In the genomic region with DNA sequence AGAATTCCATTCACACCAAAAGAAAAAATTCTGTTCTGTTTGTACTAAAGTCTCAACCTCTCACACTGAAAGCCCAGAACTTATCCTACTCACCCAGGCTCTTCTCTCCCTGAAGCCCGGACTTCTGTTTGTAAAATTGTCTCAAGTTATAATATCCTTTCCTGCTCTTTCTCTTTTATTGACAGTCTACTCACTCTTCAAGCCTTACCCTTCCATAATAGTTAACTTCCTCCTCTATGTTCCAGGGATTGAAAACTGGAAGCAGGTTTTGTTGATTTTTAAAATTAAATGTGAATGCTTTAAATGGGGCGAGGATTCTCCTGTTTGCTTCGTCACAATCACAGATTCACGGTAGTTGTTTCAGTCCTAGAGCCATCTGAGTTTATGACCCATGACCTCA, we compare ENCODE assay signal across 17 cellular contexts.
"Had no signal": no experiment of that assay in that cellular context is flagged by ENCODE, and none has a peak within 500 bp of the region (broad histone marks: within the 10 kb centered on the region; RNA-seq: fewer than 3 reads in every experiment).

No MANE protein-coding gene starts in this region.

- H3K27me3 ChIP-seq: adrenal gland, heart left ventricle, upper lobe of left lung had no signal

- H3K36me3 ChIP-seq: adrenal gland, heart left ventricle, thoracic aorta, upper lobe of left lung had no signal

- H3K4me3 ChIP-seq: adrenal gland, heart left ventricle, lung, thoracic aorta, upper lobe of left lung had no signal

- H3K9me3 ChIP-seq: adrenal gland, thoracic aorta, upper lobe of left lung had no signal

- H3K27ac ChIP-seq: thoracic aorta, upper lobe of left lung had no signal

- DNase-seq: activated B cell treated with CpG ODN at 0.5 μM for 24 hours; activated CD4-positive, alpha-beta T cell treated with anti-CD3 and anti-CD28 coated beads for 36 hours; activated CD4-positive, alpha-beta T cell treated with anti-CD3 and anti-CD28 coated beads, Interleukin-2, amount 50 U/mL, for 48 hours; activated CD8-positive, alpha-beta memory T cell treated with anti-CD3 and anti-CD28 coated beads, Interleukin-2, amount 50 U/mL, for 48 hours; activated naive CD4-positive, alpha-beta T cell; activated T-cell treated with anti-CD3 and anti-CD28 coated beads, Interleukin-2, amount 50 U/mL, for 4 hours; adrenal gland; cerebellar nuclear complex; cortex of kidney; heart left ventricle; naive thymus-derived CD8-positive, alpha-beta T cell; stimulated activated CD4-positive, alpha-beta T cell treated with anti-CD3 and anti-CD28 coated beads, Interleukin-4, amount 100 ng/mL, for 24 hours; stimulated activated naive CD4-positive, alpha-beta T cell treated with Interleukin-2 at 50 U/mL for 16 hours; T-helper 17 cell; upper lobe of left lung had no signal

- ATAC-seq: activated CD4-positive, alpha-beta T cell treated with anti-CD3 and anti-CD28 coated beads for 36 hours; activated T-cell treated with anti-CD3 and anti-CD28 coated beads, Interleukin-2, amount 50 U/mL, for 4 hours; naive thymus-derived CD8-positive, alpha-beta T cell; T-helper 17 cell had no signal
